In genomic region chr1:53811464-53811863, GRCh38 we compare ENCODE assay signal across 8 cellular contexts. TPM values are rescaled to one million over a fixed set of nuclear protein-coding genes. Genes with fewer than 3 reads are reported as not detected.
DNase-seq lines count a peak whose midpoint lies in the region; FAIRE-seq and TF ChIP-seq lines count a peak whose summit lies in the region.
"Not testable (repeated sequence)": the region's sequence is repeated elsewhere in the genome, so short reads cannot be mapped to it uniquely, and the experiment has no call there.

No MANE protein-coding gene starts in this region.

- WGBS in iPS DF 6.9 (ENCODE audit: insufficient coverage, insufficient read length): no CpG with 5 or more reads among the region's 3 CpGs

- not testable (repeated sequence) for H3K4me3 Mint-ChIP-seq in activated CD4-positive, alpha-beta memory T cell treated with anti-CD3 and anti-CD28 coated beads for 36 hours

- not testable (repeated sequence) for H3K27me3 Mint-ChIP-seq in activated CD4-positive, alpha-beta memory T cell treated with anti-CD3 and anti-CD28 coated beads for 36 hours

- not testable (repeated sequence) for H3K36me3 ChIP-seq in BE2C; bronchial epithelial cell (ENCODE audit: control insufficient read depth, insufficient read depth, low read length); iPS DF 6.9 (ENCODE audit: control insufficient read depth, insufficient read depth, low read length)

- CTCF ChIA-PET in activated CD4-positive, alpha-beta memory T cell treated with anti-CD3 and anti-CD28 coated beads for 36 hours (lab: Charles Lee): interaction anchor here (1.2 to 1.3 kb wide), 3 partner anchors 11 to 16 kb away, joined by 3 to 4 read pairs (median 3); no protein-coding TSS in a partner anchor

- FAIRE-seq in bronchial epithelial cell (lab: Jason Lieb, UNC): not testable (repeated sequence)

- in situ Hi-C loops in GM13976 (cut with MboI; ENCODE audit: low sequenced_read_pairs, unreplicated experiment): not testable (repeated sequence)

- peaks cover 71% of the 10 kb centered on the region for H3K36me3 Mint-ChIP-seq in activated CD4-positive, alpha-beta memory T cell treated with anti-CD3 and anti-CD28 coated beads for 36 hours

- not testable (repeated sequence) for H3K9me3 Mint-ChIP-seq in activated CD4-positive, alpha-beta memory T cell treated with anti-CD3 and anti-CD28 coated beads for 36 hours

- not testable (repeated sequence) for H3K9me3 ChIP-seq in BE2C; iPS DF 6.9 (ENCODE audit: control insufficient read depth, insufficient read depth, low read length)

- H3K27me3 ChIP-seq in BE2C; bronchial epithelial cell (ENCODE audit: control insufficient read depth, insufficient read depth, low read length); iPS DF 6.9 (ENCODE audit: control insufficient read depth, insufficient read depth, low read length): not testable (repeated sequence)

- intact Hi-C loops in activated CD4-positive, alpha-beta memory T cell treated with anti-CD3 and anti-CD28 coated beads for 36 hours (cut with micrococcal nuclease): not testable (repeated sequence)

- H3K27ac ChIP-seq in iPS DF 6.9 (ENCODE audit: low read length): not testable (repeated sequence)

- H3K4me1 ChIP-seq in BE2C; iPS DF 6.9 (ENCODE audit: control insufficient read depth, insufficient read depth, low read length): not testable (repeated sequence)

- H3K27ac Mint-ChIP-seq in activated CD4-positive, alpha-beta memory T cell treated with anti-CD3 and anti-CD28 coated beads for 36 hours: not testable (repeated sequence)

- not testable (repeated sequence) for H3K4me1 Mint-ChIP-seq in activated CD4-positive, alpha-beta memory T cell treated with anti-CD3 and anti-CD28 coated beads for 36 hours (ENCODE audit: low read depth)

- DNase-seq in BE2C (peak; percentile 15), RKO (ENCODE audit: low spot score) (peak; percentile 16), iPS DF 6.9 (ENCODE audit: low read depth, low spot score) (peak; percentile 31), retinal pigment epithelial cell (ENCODE audit: low read depth) (peak; percentile 12)
- DNase-seq in GM13976 (ENCODE audit: low spot score); LNCaP clone FGC (ENCODE audit: low read depth); bronchial epithelial cell (ENCODE audit: low read depth): not testable (repeated sequence)
- peak; percentile 43 for DNase-seq in activated CD4-positive, alpha-beta memory T cell treated with anti-CD3 and anti-CD28 coated beads for 36 hours

- H3K4me3 ChIP-seq in BE2C (ENCODE audit: low read depth, low read length); LNCaP clone FGC (ENCODE audit: low read depth, low read length); bronchial epithelial cell (ENCODE audit: low read depth, low read length); iPS DF 6.9 (ENCODE audit: low read length); retinal pigment epithelial cell (ENCODE audit: low read length): not testable (repeated sequence)

- POLR2A ChIA-PET in activated CD4-positive, alpha-beta memory T cell treated with anti-CD3 and anti-CD28 coated beads for 36 hours (lab: Charles Lee): not testable (repeated sequence)

- peak; percentile 23 for TF ChIP-seq CTCF in BE2C (IDR thresholded peaks at IDR 0.05; ENCODE audit: low read depth, low read length)
- TF ChIP-seq CTCF in GM13976 (IDR thresholded peaks at IDR 0.05; ENCODE audit: borderline replicate concordance, control extremely low read depth, extremely low read depth, insufficient read depth, missing control alignments): peak; percentile 31
- 0 out of 2 replicates have a peak, but pooled peaks have one; percentile 17 for TF ChIP-seq CTCF in LNCaP clone FGC (IDR thresholded peaks at IDR 0.05; ENCODE audit: control insufficient read depth, extremely low read depth, insufficient read depth)
- peak; percentile 8 for TF ChIP-seq CTCF in bronchial epithelial cell (IDR thresholded peaks at IDR 0.05; ENCODE audit: insufficient read depth, low read length, severe bottlenecking)
- peak; percentile 32 for TF ChIP-seq CTCF in retinal pigment epithelial cell (conservative IDR thresholded peaks at IDR 0.05; ENCODE audit: low read depth, low read length)

RNA-seq across cellular contexts. Expression of gene NDC1, which starts 26.6 kb away (rescaled TPM):
- polyA plus RNA-seq in BE2C (2012; ENCODE audit: insufficient read depth, insufficient read length, low read depth): 11.0 TPM
- 10 to 100 TPM; 29.6 to 32.0 TPM for total RNA-seq in activated CD4-positive, alpha-beta memory T cell treated with anti-CD3 and anti-CD28 coated beads for 36 hours
- 8.3 and 16.1 TPM in 2 replicates for total RNA-seq in bronchial epithelial cell
